Comparison of ENCODE assay signal across 9 cellular contexts in the genomic region with DNA sequence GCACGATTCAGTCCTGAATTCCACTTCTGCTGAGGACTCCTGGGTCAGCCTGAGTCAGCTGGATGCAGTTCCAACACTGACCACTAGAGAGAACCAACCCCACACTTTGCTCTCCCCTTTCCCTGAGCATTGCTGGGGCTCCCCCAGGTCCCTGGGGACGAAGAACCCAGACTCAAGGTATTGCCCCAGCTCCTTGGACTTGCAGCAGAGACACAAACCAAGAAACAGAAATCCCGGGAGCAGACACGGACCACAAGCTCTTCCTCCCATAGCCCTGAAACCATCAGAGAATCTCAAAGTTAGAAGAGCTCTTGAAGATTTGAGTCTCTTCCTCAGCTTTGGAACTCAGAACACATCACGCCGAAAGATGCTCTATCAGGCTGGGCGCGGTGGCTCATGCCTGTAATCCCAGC. TPM values are rescaled to one million over a fixed set of nuclear protein-coding genes. Genes with fewer than 3 reads are reported as not detected.
DNase-seq lines count a peak whose midpoint lies in the region; ATAC-seq, FAIRE-seq and TF ChIP-seq lines count a peak whose summit lies in the region.
"Had no signal": no experiment of that assay in that cellular context is flagged by ENCODE, and none has a peak within 500 bp of the region (broad histone marks: within the 10 kb centered on the region; RNA-seq: fewer than 3 reads in every experiment).

No MANE protein-coding gene starts in this region.

- POLR2A ChIA-PET in WTC11 (lab: Charles Lee) (interaction anchor here (0.6 to 1.6 kb wide), 4 partner anchors 11 to 225 kb away, joined by 3 to 9 read pairs (median 4); no protein-coding TSS in a partner anchor), HepG2 (lab: Yijun Ruan, JAX) (interaction anchor here (1.1 to 2.2 kb wide), 3 partner anchors 27 to 226 kb away, joined by 3 to 10 read pairs (median 4); no protein-coding TSS in a partner anchor)

- no peak for TF ChIP-seq POLR2A in HepG2 (IDR thresholded peaks at IDR 0.05; ENCODE audit: insufficient read depth in 1 of 2, low read depth in 2 of 2, low read length in 2 of 2)

- H3K9me3 Mint-ChIP-seq in WTC11, result no peaks in the 10 kb centered on the region

- peak; percentile 90 for TF ChIP-seq RAD21 in HepG2 (CRISPR knock-in tag; IDR thresholded peaks at IDR 0.05)

- no peak overlapping the region for H3K27ac Mint-ChIP-seq in WTC11

- dilution Hi-C loops in mammary epithelial cell (cut with HindIII; ENCODE audit: low sequenced_read_pairs), result no loop called here

- no peaks in the 10 kb centered on the region for H3K36me3 Mint-ChIP-seq in WTC11

- ATAC-seq in GM21529 (IDR thresholded peaks at IDR 0.05; ENCODE audit: unreplicated experiment), result peak; percentile 72
- peak; percentile 95 for ATAC-seq in WTC11
- peak; percentile 92 for ATAC-seq in HepG2
- ATAC-seq in GM19397 (IDR thresholded peaks at IDR 0.05; ENCODE audit: unreplicated experiment), result no peak

- CTCF ChIA-PET in WTC11 (lab: Charles Lee) (interaction anchor here (0.6 to 4.5 kb wide), 49 partner anchors 8 to 363 kb away, joined by 3 to 170 read pairs (median 10); partner anchors contain the start of genes CD79B, CSH2, CSHL1 and ERN1), mammary epithelial cell (lab: Charles Lee; ENCODE audit: low non-redundant PET) (interaction anchor here (0.7 to 2.1 kb wide), 6 partner anchors 27 to 214 kb away, joined by 3 to 10 read pairs (median 6); no protein-coding TSS in a partner anchor), HepG2 (lab: Yijun Ruan, JAX; ENCODE audit: low intra/inter-chr PET ratio, low total read pairs) (interaction anchor here (0.7 to 2.6 kb wide), 6 partner anchors 27 to 214 kb away, joined by 3 to 27 read pairs (median 12); no protein-coding TSS in a partner anchor)

- peaks cover 16% of the 10 kb centered on the region for H3K4me1 Mint-ChIP-seq in WTC11

- H3K4me2 ChIP-seq in mammary epithelial cell (ENCODE audit: insufficient read depth, low read depth, low read length) (no peak overlapping the region), HepG2 (ENCODE audit: low read depth, low read length) (no peak overlapping the region)

- H3K36me3 ChIP-seq in mammary epithelial cell (ENCODE audit: insufficient read depth, low read length) (no peaks in the 10 kb centered on the region), HepG2 (replicated peaks in 1 of 2; ENCODE audit: control insufficient read depth in 1 of 2, insufficient read depth in 2 of 2, low read length in 2 of 2) (no peaks in the 10 kb centered on the region)

- H3K27ac ChIP-seq in mammary epithelial cell (ENCODE audit: insufficient read depth, low read depth, low read length), result no peak overlapping the region
- no peak overlapping the region for H3K27ac ChIP-seq in HepG2 (ENCODE audit: extremely low read length, insufficient read depth, low read length)

- peak; percentile 97 for TF ChIP-seq CTCF in WTC11 (IDR thresholded peaks at IDR 0.05)
- TF ChIP-seq CTCF in mammary epithelial cell (conservative IDR thresholded peaks at IDR 0.05 in 1 of 2, IDR thresholded peaks at IDR 0.05 in 1 of 2; ENCODE audit: extremely low read depth in 1 of 2, insufficient read depth in 1 of 2, low read depth in 1 of 2, low read length in 2 of 2), result peak; percentile 66 to 92
- peak; percentile 94 for TF ChIP-seq CTCF in HepG2 (CRISPR knock-in tag; IDR thresholded peaks at IDR 0.05)

- intact Hi-C loops in mammary epithelial cell (cut with micrococcal nuclease), result loop anchor here (1.0 to 10.0 kb wide), 8 partner anchors 27 to 495 kb away; no protein-coding TSS in a partner anchor
- intact Hi-C loops in HepG2 (cut with micrococcal nuclease; ENCODE audit: unreplicated experiment), result loop anchor here (2.0 to 10.0 kb wide), 4 partner anchors 31 to 215 kb away; partner anchors contain the start of gene ERN1

- H3K4me3 ChIP-seq in mammary epithelial cell (replicated peaks in 1 of 3; ENCODE audit: insufficient read depth in 1 of 3, low read depth in 2 of 3, low read length in 3 of 3) (no peak overlapping the region), HepG2 (replicated peaks in 1 of 3; ENCODE audit: insufficient read depth in 1 of 3, low read depth in 2 of 3, low read length in 3 of 3) (no peak overlapping the region)

- BruUV-seq in mammary epithelial cell (replicated peaks; lab: Mats Ljungman, UMichigan), result no TSS peak
- BruUV-seq in HepG2 (replicated peaks; lab: Mats Ljungman, UMichigan), result no TSS peak

- peak; percentile 23 for FAIRE-seq in HepG2 (lab: Jason Lieb, UNC)
- FAIRE-seq: colon had no signal

- peak overlapping the region; percentile 46; the same call in 1 of the 2 replicates for H3K4me3 Mint-ChIP-seq in WTC11

- in situ Hi-C loops in mammary epithelial cell (cut with MboI; ENCODE audit: low sequenced_read_pairs in 2 of 2), result loop anchor here (10.0 to 25.0 kb wide), 3 partner anchors 105 to 368 kb away; partner anchors contain the start of genes ERN1 (in 1 of the 2) and ICAM2 (in 1 of the 2)
- in situ Hi-C loops in HepG2 (cut with HindIII; ENCODE audit: extremely low pct_ligation_motif_present, low pct_unique_long_range_greater_than_20kb), result no loop called here

- peaks cover 3% of the 10 kb centered on the region; the same call in 1 of the 2 replicates for H3K27me3 Mint-ChIP-seq in WTC11 (ENCODE audit: low read depth)

- no peak for TF ChIP-seq EP300 in HepG2 (IDR thresholded peaks at IDR 0.05; ENCODE audit: low read depth in 2 of 2, low read length in 2 of 2)
- TF ChIP-seq EP300 in HepG2 (CRISPR knock-in tag; IDR thresholded peaks at IDR 0.05; ENCODE audit: borderline replicate concordance), result no peak

- DNase-seq in D341Med (ENCODE audit: low spot score) (peak; percentile 88), NAMALWA (ENCODE audit: low spot score) (peak; percentile 90), WTC11 (ENCODE audit: low spot score) (peak; percentile 81), mammary epithelial cell (peak; percentile 38), HepG2 (ENCODE audit: low spot score) (peak; percentile 44)
- peak in 2 of 3 experiments; percentile 47 to 56 for DNase-seq in stimulated activated CD4-positive, alpha-beta T cell treated with anti-CD3 and anti-CD28 coated beads, TNF-alpha, amount 100 ng/mL, for 4 hours (ENCODE audit: low read depth in 3 of 3)

- H3K27me3 ChIP-seq in mammary epithelial cell (ENCODE audit: insufficient read depth, low read length) (no peaks in the 10 kb centered on the region), HepG2 (ENCODE audit: control insufficient read depth in 1 of 2, insufficient read depth in 2 of 2, low read length in 2 of 2) (peaks cover under 1 to 24% of the 10 kb centered on the region in 2 experiments; a peak in 3 of 5 replicates)

- H3K4me1 ChIP-seq in mammary epithelial cell (ENCODE audit: insufficient read depth, low read length) (no peaks in the 10 kb centered on the region), HepG2 (ENCODE audit: insufficient read depth, low read length) (peaks cover 16% of the 10 kb centered on the region)

- 43% methylated on average over 7 of the region's 8 CpGs for WGBS in mammary epithelial cell (ENCODE audit: low coverage, missing lambda C conversion rate)
- 33% methylated on average over 8 of the region's 8 CpGs for whole genome bisulfite sequencing in HepG2 (ENCODE audit: low lambda C conversion rate)

- H3K9me3 ChIP-seq in mammary epithelial cell (replicated peaks; ENCODE audit: insufficient read depth, low read length) (no peaks in the 10 kb centered on the region), HepG2 (ENCODE audit: low read length) (no peaks in the 10 kb centered on the region)

- H3K79me2 ChIP-seq in mammary epithelial cell (ENCODE audit: insufficient read depth, low read length), result no peaks in the 10 kb centered on the region
- no peaks in the 10 kb centered on the region for H3K79me2 ChIP-seq in HepG2 (ENCODE audit: insufficient read depth, low read length)

- H4K20me1 ChIP-seq in mammary epithelial cell (ENCODE audit: insufficient read depth, low read length) (no peaks in the 10 kb centered on the region), HepG2 (ENCODE audit: insufficient read depth, low read length) (no peaks in the 10 kb centered on the region)

- no peak overlapping the region for H3K9ac ChIP-seq in mammary epithelial cell (ENCODE audit: insufficient read depth, low read length)
- H3K9ac ChIP-seq in HepG2 (ENCODE audit: insufficient read depth, low read depth, low read length), result no peak overlapping the region

- H2AFZ ChIP-seq in mammary epithelial cell (ENCODE audit: low read depth, low read length) (no peak overlapping the region), HepG2 (ENCODE audit: low read length) (no peak overlapping the region)

RNA-seq across cellular contexts. Expression of gene GH1, which starts 0.7 kb away (rescaled TPM):
- total RNA-seq in WTC11 (2021) (not detected in 3 replicates), mammary epithelial cell (not detected), HepG2 (2016; rRNA removed; fragmentation: Illumina TruSeq; extraction: Trizol) (not detected in 2 replicates)
- polyA plus RNA-seq in mammary epithelial cell (not detected), HepG2 (2011; rRNA removed) (not detected in 2 replicates)
- polyA minus RNA-seq in mammary epithelial cell, result not detected
- total RNA-seq in HepG2 (2016; cell fraction: cytosol; rRNA removed; fragmentation: Illumina TruSeq; extraction: Trizol; ENCODE audit: low read depth), result not detected in 2 replicates
- total RNA-seq in HepG2 (2016; cell fraction: insoluble cytoplasmic fraction; rRNA removed; fragmentation: Illumina TruSeq; extraction: Trizol), result not detected in 2 replicates
- not detected in 2 replicates for total RNA-seq in HepG2 (2016; cell fraction: membrane; rRNA removed; fragmentation: Illumina TruSeq; extraction: Trizol)
- not detected in 2 replicates for total RNA-seq in HepG2 (2016; cell fraction: nucleus; rRNA removed; fragmentation: Illumina TruSeq; extraction: Trizol)
- not detected in 2 replicates for polyA plus RNA-seq in HepG2 (2011; cell fraction: cytosol; rRNA removed)
- not detected in 2 replicates for polyA plus RNA-seq in HepG2 (2011; cell fraction: nucleus; rRNA removed)
- polyA plus RNA-seq in HepG2 (2012), result not detected in 2 replicates
- polyA plus RNA-seq in HepG2 (2016; cell fraction: cytosol; fragmentation: Illumina TruSeq; extraction: Trizol; ENCODE audit: low read depth), result not detected in 2 replicates
- not detected in 2 replicates for polyA plus RNA-seq in HepG2 (2016; cell fraction: insoluble cytoplasmic fraction; fragmentation: Illumina TruSeq; extraction: Trizol; ENCODE audit: low read depth)
- polyA plus RNA-seq in HepG2 (2016; cell fraction: membrane; fragmentation: Illumina TruSeq; extraction: Trizol; ENCODE audit: low read depth), result not detected in 2 replicates
- not detected in 2 replicates for polyA plus RNA-seq in HepG2 (2016; cell fraction: nucleus; fragmentation: Illumina TruSeq; extraction: Trizol; ENCODE audit: insufficient read depth, low read depth)
- polyA minus RNA-seq in HepG2 (2011; rRNA and poly(A)+ RNA removed; ENCODE audit: low replicate concordance), result not detected in 2 replicates
- polyA minus RNA-seq in HepG2 (2011; cell fraction: cytosol; rRNA and poly(A)+ RNA removed), result not detected in 2 replicates
- polyA minus RNA-seq in HepG2 (2011; cell fraction: nucleus; rRNA and poly(A)+ RNA removed), result not detected in 2 replicates

RNA-seq across cellular contexts. Expression of gene CSHL1, which starts 8.3 kb away (rescaled TPM):
- total RNA-seq in WTC11 (2021) (not detected in 3 replicates), mammary epithelial cell (not detected), HepG2 (2016; rRNA removed; fragmentation: Illumina TruSeq; extraction: Trizol) (not detected in 2 replicates)
- polyA plus RNA-seq in mammary epithelial cell (not detected), HepG2 (2011; rRNA removed) (not detected in 2 replicates)
- polyA minus RNA-seq in mammary epithelial cell, result not detected
- total RNA-seq in HepG2 (2016; cell fraction: cytosol; rRNA removed; fragmentation: Illumina TruSeq; extraction: Trizol; ENCODE audit: low read depth), result not detected in 2 replicates
- not detected in 2 replicates for total RNA-seq in HepG2 (2016; cell fraction: insoluble cytoplasmic fraction; rRNA removed; fragmentation: Illumina TruSeq; extraction: Trizol)
- not detected in 2 replicates for total RNA-seq in HepG2 (2016; cell fraction: membrane; rRNA removed; fragmentation: Illumina TruSeq; extraction: Trizol)
- total RNA-seq in HepG2 (2016; cell fraction: nucleus; rRNA removed; fragmentation: Illumina TruSeq; extraction: Trizol), result not detected in 2 replicates
- polyA plus RNA-seq in HepG2 (2011; cell fraction: cytosol; rRNA removed), result not detected in 2 replicates
- not detected in 2 replicates for polyA plus RNA-seq in HepG2 (2011; cell fraction: nucleus; rRNA removed)
- polyA plus RNA-seq in HepG2 (2012), result not detected in 2 replicates
- not detected in 2 replicates for polyA plus RNA-seq in HepG2 (2016; cell fraction: cytosol; fragmentation: Illumina TruSeq; extraction: Trizol; ENCODE audit: low read depth)
- not detected in 2 replicates for polyA plus RNA-seq in HepG2 (2016; cell fraction: insoluble cytoplasmic fraction; fragmentation: Illumina TruSeq; extraction: Trizol; ENCODE audit: low read depth)
- polyA plus RNA-seq in HepG2 (2016; cell fraction: membrane; fragmentation: Illumina TruSeq; extraction: Trizol; ENCODE audit: low read depth), result not detected in 2 replicates
- not detected in 2 replicates for polyA plus RNA-seq in HepG2 (2016; cell fraction: nucleus; fragmentation: Illumina TruSeq; extraction: Trizol; ENCODE audit: insufficient read depth, low read depth)
- not detected in 2 replicates for polyA minus RNA-seq in HepG2 (2011; rRNA and poly(A)+ RNA removed; ENCODE audit: low replicate concordance)
- polyA minus RNA-seq in HepG2 (2011; cell fraction: cytosol; rRNA and poly(A)+ RNA removed), result not detected in 2 replicates
- not detected in 2 replicates for polyA minus RNA-seq in HepG2 (2011; cell fraction: nucleus; rRNA and poly(A)+ RNA removed)

RNA-seq across cellular contexts. Expression of gene CD79B, which starts 12.8 kb away (rescaled TPM):
- total RNA-seq in WTC11 (2021) (3.0 to 3.5 TPM (median 3.2 TPM) in 3 replicates), mammary epithelial cell (under 1 TPM; 0.17 to 0.26 TPM), HepG2 (2016; rRNA removed; fragmentation: Illumina TruSeq; extraction: Trizol) (not detected in 2 replicates)
- polyA plus RNA-seq in mammary epithelial cell (0.73 TPM), HepG2 (2011; rRNA removed) (0.21 TPM in 1 of 2 replicates, not detected in the other)
- not detected for polyA minus RNA-seq in mammary epithelial cell
- total RNA-seq in HepG2 (2016; cell fraction: cytosol; rRNA removed; fragmentation: Illumina TruSeq; extraction: Trizol; ENCODE audit: low read depth), result not detected in 2 replicates
- total RNA-seq in HepG2 (2016; cell fraction: insoluble cytoplasmic fraction; rRNA removed; fragmentation: Illumina TruSeq; extraction: Trizol), result 0.54 TPM in 1 of 2 replicates, not detected in the other
- not detected in 2 replicates for total RNA-seq in HepG2 (2016; cell fraction: membrane; rRNA removed; fragmentation: Illumina TruSeq; extraction: Trizol)
- not detected in 2 replicates for total RNA-seq in HepG2 (2016; cell fraction: nucleus; rRNA removed; fragmentation: Illumina TruSeq; extraction: Trizol)
- 0.19 and 0.55 TPM in 2 replicates for polyA plus RNA-seq in HepG2 (2011; cell fraction: cytosol; rRNA removed)
- not detected in 2 replicates for polyA plus RNA-seq in HepG2 (2011; cell fraction: nucleus; rRNA removed)
- polyA plus RNA-seq in HepG2 (2012), result 0.20 TPM in 1 of 2 replicates, not detected in the other
- polyA plus RNA-seq in HepG2 (2016; cell fraction: cytosol; fragmentation: Illumina TruSeq; extraction: Trizol; ENCODE audit: low read depth), result not detected in 2 replicates
- not detected in 2 replicates for polyA plus RNA-seq in HepG2 (2016; cell fraction: insoluble cytoplasmic fraction; fragmentation: Illumina TruSeq; extraction: Trizol; ENCODE audit: low read depth)
- not detected in 2 replicates for polyA plus RNA-seq in HepG2 (2016; cell fraction: membrane; fragmentation: Illumina TruSeq; extraction: Trizol; ENCODE audit: low read depth)
- polyA plus RNA-seq in HepG2 (2016; cell fraction: nucleus; fragmentation: Illumina TruSeq; extraction: Trizol; ENCODE audit: insufficient read depth, low read depth), result not detected in 2 replicates
- polyA minus RNA-seq in HepG2 (2011; rRNA and poly(A)+ RNA removed; ENCODE audit: low replicate concordance), result not detected in 2 replicates
- not detected in 2 replicates for polyA minus RNA-seq in HepG2 (2011; cell fraction: cytosol; rRNA and poly(A)+ RNA removed)
- polyA minus RNA-seq in HepG2 (2011; cell fraction: nucleus; rRNA and poly(A)+ RNA removed), result not detected in 2 replicates

RNA-seq across cellular contexts. Expression of gene CSH1, which starts 22.9 kb away (rescaled TPM):
- total RNA-seq in WTC11 (2021) (not detected in 3 replicates), mammary epithelial cell (not detected), HepG2 (2016; rRNA removed; fragmentation: Illumina TruSeq; extraction: Trizol) (not detected in 2 replicates)
- polyA plus RNA-seq in mammary epithelial cell (not detected), HepG2 (2011; rRNA removed) (not detected in 2 replicates)
- polyA minus RNA-seq in mammary epithelial cell, result not detected
- total RNA-seq in HepG2 (2016; cell fraction: cytosol; rRNA removed; fragmentation: Illumina TruSeq; extraction: Trizol; ENCODE audit: low read depth), result not detected in 2 replicates
- not detected in 2 replicates for total RNA-seq in HepG2 (2016; cell fraction: insoluble cytoplasmic fraction; rRNA removed; fragmentation: Illumina TruSeq; extraction: Trizol)
- not detected in 2 replicates for total RNA-seq in HepG2 (2016; cell fraction: membrane; rRNA removed; fragmentation: Illumina TruSeq; extraction: Trizol)
- total RNA-seq in HepG2 (2016; cell fraction: nucleus; rRNA removed; fragmentation: Illumina TruSeq; extraction: Trizol), result not detected in 2 replicates
- not detected in 2 replicates for polyA plus RNA-seq in HepG2 (2011; cell fraction: cytosol; rRNA removed)
- not detected in 2 replicates for polyA plus RNA-seq in HepG2 (2011; cell fraction: nucleus; rRNA removed)
- polyA plus RNA-seq in HepG2 (2012), result not detected in 2 replicates
- not detected in 2 replicates for polyA plus RNA-seq in HepG2 (2016; cell fraction: cytosol; fragmentation: Illumina TruSeq; extraction: Trizol; ENCODE audit: low read depth)
- polyA plus RNA-seq in HepG2 (2016; cell fraction: insoluble cytoplasmic fraction; fragmentation: Illumina TruSeq; extraction: Trizol; ENCODE audit: low read depth), result not detected in 2 replicates
- not detected in 2 replicates for polyA plus RNA-seq in HepG2 (2016; cell fraction: membrane; fragmentation: Illumina TruSeq; extraction: Trizol; ENCODE audit: low read depth)
- polyA plus RNA-seq in HepG2 (2016; cell fraction: nucleus; fragmentation: Illumina TruSeq; extraction: Trizol; ENCODE audit: insufficient read depth, low read depth), result not detected in 2 replicates
- not detected in 2 replicates for polyA minus RNA-seq in HepG2 (2011; rRNA and poly(A)+ RNA removed; ENCODE audit: low replicate concordance)
- not detected in 2 replicates for polyA minus RNA-seq in HepG2 (2011; cell fraction: cytosol; rRNA and poly(A)+ RNA removed)
- not detected in 2 replicates for polyA minus RNA-seq in HepG2 (2011; cell fraction: nucleus; rRNA and poly(A)+ RNA removed)

RNA-seq across cellular contexts. Expression of gene GH2, which starts 37.6 kb away (rescaled TPM):
- total RNA-seq in WTC11 (2021), result 0.35 to 1.3 TPM (median 0.60 TPM) in 3 replicates
- total RNA-seq in mammary epithelial cell, result not detected
- polyA plus RNA-seq in mammary epithelial cell, result not detected
- not detected for polyA minus RNA-seq in mammary epithelial cell
- not detected in 2 replicates for total RNA-seq in HepG2 (2016; rRNA removed; fragmentation: Illumina TruSeq; extraction: Trizol)
- total RNA-seq in HepG2 (2016; cell fraction: cytosol; rRNA removed; fragmentation: Illumina TruSeq; extraction: Trizol; ENCODE audit: low read depth), result not detected in 2 replicates
- total RNA-seq in HepG2 (2016; cell fraction: insoluble cytoplasmic fraction; rRNA removed; fragmentation: Illumina TruSeq; extraction: Trizol), result not detected in 2 replicates
- total RNA-seq in HepG2 (2016; cell fraction: membrane; rRNA removed; fragmentation: Illumina TruSeq; extraction: Trizol), result not detected in 2 replicates
- not detected in 2 replicates for total RNA-seq in HepG2 (2016; cell fraction: nucleus; rRNA removed; fragmentation: Illumina TruSeq; extraction: Trizol)
- not detected in 2 replicates for polyA plus RNA-seq in HepG2 (2011; rRNA removed)
- not detected in 2 replicates for polyA plus RNA-seq in HepG2 (2011; cell fraction: cytosol; rRNA removed)
- polyA plus RNA-seq in HepG2 (2011; cell fraction: nucleus; rRNA removed), result not detected in 2 replicates
- polyA plus RNA-seq in HepG2 (2012), result not detected in 2 replicates
- not detected in 2 replicates for polyA plus RNA-seq in HepG2 (2016; cell fraction: cytosol; fragmentation: Illumina TruSeq; extraction: Trizol; ENCODE audit: low read depth)
- not detected in 2 replicates for polyA plus RNA-seq in HepG2 (2016; cell fraction: insoluble cytoplasmic fraction; fragmentation: Illumina TruSeq; extraction: Trizol; ENCODE audit: low read depth)
- not detected in 2 replicates for polyA plus RNA-seq in HepG2 (2016; cell fraction: membrane; fragmentation: Illumina TruSeq; extraction: Trizol; ENCODE audit: low read depth)
- polyA plus RNA-seq in HepG2 (2016; cell fraction: nucleus; fragmentation: Illumina TruSeq; extraction: Trizol; ENCODE audit: insufficient read depth, low read depth), result not detected in 2 replicates
- polyA minus RNA-seq in HepG2 (2011; rRNA and poly(A)+ RNA removed; ENCODE audit: low replicate concordance), result not detected in 2 replicates
- not detected in 2 replicates for polyA minus RNA-seq in HepG2 (2011; cell fraction: cytosol; rRNA and poly(A)+ RNA removed)
- polyA minus RNA-seq in HepG2 (2011; cell fraction: nucleus; rRNA and poly(A)+ RNA removed), result not detected in 2 replicates

Comparison
In these comparisons a context has a peak if more than half of its experiments do, and no peak if none do; other contexts are left out.
1. DNase-seq: peak in every context shown above with its lines; median percentile 90 in NAMALWA; 88 in D341Med; 81 in WTC11; 52 in stimulated activated CD4-positive, alpha-beta T cell treated with anti-CD3 and anti-CD28 coated beads, TNF-alpha, amount 100 ng/mL, for 4 hours; 44 in HepG2; 38 in mammary epithelial cell.